ENCODE assay signal across 1 cellular context in genomic region chr1:46171872-46172271, GRCh38.
TF ChIP-seq lines count a peak whose summit lies in the region.

No MANE protein-coding gene starts in this region.

TF ChIP-seq in HCT116, 20 proteins besides CTCF, POLR2A, EP300 and RAD21 (continued from another document):
- TF ChIP-seq REST (IDR thresholded peaks at IDR 0.05; ENCODE audit: low read depth) (no peak), JUND (IDR thresholded peaks at IDR 0.05) (no peak), FOSL1 (IDR thresholded peaks at IDR 0.05; ENCODE audit: low read depth) (no peak), MAX (IDR thresholded peaks at IDR 0.05) (peak; percentile 86), SP1 (IDR thresholded peaks at IDR 0.05; ENCODE audit: low read depth) (peak; percentile 45), ELF1 (IDR thresholded peaks at IDR 0.05; ENCODE audit: borderline replicate concordance, low read depth) (no peak), TCF7L2 (IDR thresholded peaks at IDR 0.05; ENCODE audit: borderline replicate concordance, extremely low read depth, insufficient read depth, insufficient read length) (no peak), POLR2AphosphoS5 (IDR thresholded peaks at IDR 0.05; ENCODE audit: low read depth, low read length) (peak; percentile 36; the same call in 1 of the 2 replicates), EZH2phosphoT487 (IDR thresholded peaks at IDR 0.05; ENCODE audit: borderline replicate concordance) (no peak)
